15 cellular contexts compared by ENCODE assay signal in the genomic region with DNA sequence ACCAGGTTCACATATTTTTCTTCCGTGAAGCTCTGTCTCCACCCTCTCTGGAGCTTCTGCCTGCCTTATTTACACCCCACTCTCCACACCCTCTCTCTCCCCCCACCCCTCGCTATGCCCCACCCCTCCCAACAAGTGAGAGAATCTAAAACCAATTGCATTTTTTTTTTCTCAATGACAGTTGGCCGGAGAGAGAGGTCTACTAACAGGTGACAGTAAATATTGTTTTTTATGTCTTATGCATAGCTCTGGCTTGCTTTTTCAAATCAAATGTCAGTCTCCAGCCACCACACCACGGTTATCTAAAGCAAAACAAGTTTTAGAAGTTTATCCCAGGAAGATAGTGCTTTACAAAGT. TPM values are rescaled to one million over a fixed set of nuclear protein-coding genes. Genes with fewer than 3 reads are reported as not detected.
DNase-seq lines count a peak whose midpoint lies in the region; ATAC-seq and TF ChIP-seq lines count a peak whose summit lies in the region.
"Had no signal": no experiment of that assay in that cellular context is flagged by ENCODE, and none has a peak within 500 bp of the region (broad histone marks: within the 10 kb centered on the region; RNA-seq: fewer than 3 reads in every experiment).

Gene KCNC2, minus strand, starts transcription at position 58 of the 357 bp plus-strand sequence.

- POLR2A ChIA-PET in SK-N-SH (lab: Yijun Ruan, JAX), result no interaction called here

- ATAC-seq in SK-N-SH treated with all-trans-retinoic acid at 6 μM for 48 hours, result no peak
- ATAC-seq in HG03442 (IDR thresholded peaks at IDR 0.05; ENCODE audit: unreplicated experiment), result no peak

- H3K4me3 ChIP-seq in SK-N-SH (ENCODE audit: low read depth in 2 of 2, low read length in 1 of 2) (peak within 1 kb of the TSS; percentile 32 to 44), ectodermal cell (ENCODE audit: insufficient read depth, low read depth, low read length) (peak within 1 kb of the TSS; percentile 24)
- H3K4me3 ChIP-seq: ovary had no signal

- no peak for TF ChIP-seq RAD21 in SK-N-SH (IDR thresholded peaks at IDR 0.05; ENCODE audit: low read length)

- H3K27ac Mint-ChIP-seq in mesothelial cell of epicardium, result no peak within 1 kb of the TSS
- no peak within 1 kb of the TSS for H3K27ac Mint-ChIP-seq in type B pancreatic cell
- no peak within 1 kb of the TSS for H3K27ac Mint-ChIP-seq in activated CD4-positive, alpha-beta T cell treated with anti-CD3 and anti-CD28 coated beads, Interleukin-2, amount 10 ng/mL, durations not matched to agents 24 days and 14 days
- H3K27ac Mint-ChIP-seq: CD4-positive, CD25-positive, alpha-beta regulatory T cell; HFFc6 had no signal

- 3% methylated on average over 4 of the region's 4 CpGs for WGBS in SK-N-SH (ENCODE audit: low lambda C conversion rate)
- WGBS in ectodermal cell, 2 experiments, result 50 to 60% methylated on average over 3 to 4 of the region's 4 CpGs

- H3K4me3 Mint-ChIP-seq in mesothelial cell of epicardium (peak within 1 kb of the TSS; percentile 54), type B pancreatic cell (peak within 1 kb of the TSS; percentile 81)
- no peak within 1 kb of the TSS for H3K4me3 Mint-ChIP-seq in activated CD4-positive, alpha-beta T cell treated with anti-CD3 and anti-CD28 coated beads, Interleukin-2, amount 10 ng/mL, durations not matched to agents 24 days and 14 days
- H3K4me3 Mint-ChIP-seq: CD4-positive, CD25-positive, alpha-beta regulatory T cell; HFFc6 had no signal

- no peak within 1 kb of the TSS for H3K27ac ChIP-seq in SK-N-SH (ENCODE audit: low read depth in 2 of 2, low read length in 1 of 2)
- H3K27ac ChIP-seq in ectodermal cell (ENCODE audit: insufficient read depth, low read depth, low read length, poor library complexity, severe bottlenecking), result no peak within 1 kb of the TSS
- H3K27ac ChIP-seq: KMS-11, ovary had no signal

- no peaks in the 10 kb centered on the region for H3K36me3 ChIP-seq in SK-N-SH (replicated peaks in 1 of 2; ENCODE audit: control insufficient read depth in 1 of 2, insufficient read depth in 2 of 2, low read length in 1 of 2)
- H3K36me3 ChIP-seq in ectodermal cell (ENCODE audit: control insufficient read depth, insufficient read depth, low read length), result no peaks in the 10 kb centered on the region
- H3K36me3 ChIP-seq: ovary had no signal

- no peaks in the 10 kb centered on the region for H3K9me3 ChIP-seq in SK-N-SH
- no peaks in the 10 kb centered on the region for H3K9me3 ChIP-seq in ectodermal cell (ENCODE audit: control insufficient read depth, low read length)
- H3K9me3 ChIP-seq: ovary had no signal

- CTCF ChIA-PET in SK-N-SH (lab: Yijun Ruan, JAX), result interaction anchor here (0.7 kb wide), 1 partner anchor 10 kb away, joined by 3 read pairs; no protein-coding TSS in a partner anchor

- H3K9ac ChIP-seq in SK-N-SH, result no peak within 1 kb of the TSS
- H3K9ac ChIP-seq: KMS-11 had no signal

- H3K36me3 Mint-ChIP-seq in mesothelial cell of epicardium (peaks cover 1% of the 10 kb centered on the region), type B pancreatic cell (no peaks in the 10 kb centered on the region)
- no peaks in the 10 kb centered on the region for H3K36me3 Mint-ChIP-seq in activated CD4-positive, alpha-beta T cell treated with anti-CD3 and anti-CD28 coated beads, Interleukin-2, amount 10 ng/mL, durations not matched to agents 24 days and 14 days (ENCODE audit: low read depth)
- H3K36me3 Mint-ChIP-seq: CD4-positive, CD25-positive, alpha-beta regulatory T cell had no signal

- intact Hi-C loops in activated CD4-positive, alpha-beta T cell treated with anti-CD3 and anti-CD28 coated beads, Interleukin-2, amount 10 ng/mL, durations not matched to agents 24 days and 14 days (cut with micrococcal nuclease), result loop anchor here (10.0 kb wide), 1 partner anchor 125 kb away; the partner anchor contains the start of genes CAPS2 and GLIPR1L1

- H3K27me3 Mint-ChIP-seq in mesothelial cell of epicardium (ENCODE audit: low read depth) (peaks cover 73% of the 10 kb centered on the region), type B pancreatic cell (peaks cover 74% of the 10 kb centered on the region)
- H3K27me3 Mint-ChIP-seq in activated CD4-positive, alpha-beta T cell treated with anti-CD3 and anti-CD28 coated beads, Interleukin-2, amount 10 ng/mL, durations not matched to agents 24 days and 14 days, result peaks cover 34% of the 10 kb centered on the region

- 0 out of 2 replicates have a peak within 1 kb of the TSS, but pooled peaks have one; percentile 16 for H2AFZ ChIP-seq in SK-N-SH (ENCODE audit: low read depth)

- H4K20me1 ChIP-seq in SK-N-SH (ENCODE audit: insufficient read depth), result no peaks in the 10 kb centered on the region

- H3K27me3 ChIP-seq in SK-N-SH (ENCODE audit: insufficient read depth) (peaks cover 28% of the 10 kb centered on the region; the same call in 1 of the 2 replicates), ectodermal cell (ENCODE audit: control insufficient read depth, insufficient read depth, low read length, poor library complexity, severe bottlenecking) (peaks cover 49% of the 10 kb centered on the region)
- H3K27me3 ChIP-seq: ovary had no signal

- no peaks in the 10 kb centered on the region for H3K79me2 ChIP-seq in SK-N-SH (ENCODE audit: insufficient read depth)

- DNase-seq in SK-N-SH (no peak), mesothelial cell of epicardium (ENCODE audit: low spot score in 2 of 2, unreplicated experiment in 2 of 2) (no peak), type B pancreatic cell (ENCODE audit: extremely low spot score, unreplicated experiment) (no peak)
- DNase-seq in activated naive CD4-positive, alpha-beta T cell treated with Interleukin-2 at 50 U/mL for 16 hours, result no peak
- DNase-seq in activated CD4-positive, alpha-beta T cell treated with anti-CD3 and anti-CD28 coated beads, Interleukin-2, amount 10 ng/mL, durations not matched to agents 24 days and 14 days, result no peak
- DNase-seq: activated CD8-positive, alpha-beta memory T cell treated with anti-CD3 and anti-CD28 coated beads for 24 hours; CD4-positive, CD25-positive, alpha-beta regulatory T cell; HFFc6 had no signal

- no peaks in the 10 kb centered on the region for H3K9me2 ChIP-seq in SK-N-SH

- H3K4me1 Mint-ChIP-seq in mesothelial cell of epicardium (peaks cover 6% of the 10 kb centered on the region), type B pancreatic cell (ENCODE audit: unreplicated experiment) (no peaks in the 10 kb centered on the region)
- H3K4me1 Mint-ChIP-seq in activated CD4-positive, alpha-beta T cell treated with anti-CD3 and anti-CD28 coated beads, Interleukin-2, amount 10 ng/mL, durations not matched to agents 24 days and 14 days, result no peaks in the 10 kb centered on the region

- H3F3A ChIP-seq in SK-N-SH (replicated peaks; ENCODE audit: insufficient read depth), result no peaks in the 10 kb centered on the region

- TF ChIP-seq CTCF in SK-N-SH (IDR thresholded peaks at IDR 0.05), result no peak
- no peak for TF ChIP-seq CTCF in mesothelial cell of epicardium (IDR thresholded peaks at IDR 0.05; ENCODE audit: unreplicated experiment)
- TF ChIP-seq CTCF in type B pancreatic cell (conservative IDR thresholded peaks at IDR 0.05), result no peak

- no peak for TF ChIP-seq EP300 in SK-N-SH (IDR thresholded peaks at IDR 0.05; ENCODE audit: borderline replicate concordance in 1 of 2, low read depth in 1 of 2, low read length in 1 of 2)

- H3K9me3 Mint-ChIP-seq in mesothelial cell of epicardium (no peaks in the 10 kb centered on the region), type B pancreatic cell (no peaks in the 10 kb centered on the region)
- peaks cover 4% of the 10 kb centered on the region for H3K9me3 Mint-ChIP-seq in activated CD4-positive, alpha-beta T cell treated with anti-CD3 and anti-CD28 coated beads, Interleukin-2, amount 10 ng/mL, durations not matched to agents 24 days and 14 days

- peak within 1 kb of the TSS; percentile 74 for H3K4me2 ChIP-seq in SK-N-SH
- H3K4me2 ChIP-seq: KMS-11 had no signal

- H3K4me1 ChIP-seq in SK-N-SH (ENCODE audit: control insufficient read depth in 1 of 2, insufficient read depth in 2 of 2, low read depth in 1 of 2, low read length in 1 of 2) (no peaks in the 10 kb centered on the region; a peak in 1 of 4 replicates), ectodermal cell (ENCODE audit: control insufficient read depth, insufficient read depth, low read length) (peaks cover 11% of the 10 kb centered on the region)

TF ChIP-seq in SK-N-SH, 30 proteins besides CTCF, POLR2A, EP300 and RAD21:
- no peak for TF ChIP-seq TAF1 (IDR thresholded peaks at IDR 0.05; ENCODE audit: borderline replicate concordance, low read depth, low read length)
- TF ChIP-seq, protein P1, sequence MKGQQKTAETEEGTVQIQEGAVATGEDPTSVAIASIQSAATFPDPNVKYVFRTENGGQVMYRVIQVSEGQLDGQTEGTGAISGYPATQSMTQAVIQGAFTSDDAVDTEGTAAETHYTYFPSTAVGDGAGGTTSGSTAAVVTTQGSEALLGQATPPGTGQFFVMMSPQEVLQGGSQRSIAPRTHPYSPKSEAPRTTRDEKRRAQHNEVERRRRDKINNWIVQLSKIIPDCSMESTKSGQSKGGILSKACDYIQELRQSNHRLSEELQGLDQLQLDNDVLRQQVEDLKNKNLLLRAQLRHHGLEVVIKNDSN (IDR thresholded peaks at IDR 0.05; ENCODE audit: borderline replicate concordance, low read depth), result no peak

TF ChIP-seq in SK-N-SH treated with all-trans-retinoic acid at 6 μM for 48 hours, 23 proteins besides CTCF, POLR2A, EP300 and RAD21 (continues in another document):
- TF ChIP-seq ZNF70 (CRISPR knock-in tag; IDR thresholded peaks at IDR 0.05) (no peak), ESRRG (CRISPR knock-in tag; IDR thresholded peaks at IDR 0.05) (no peak), OSR1 (CRISPR knock-in tag; IDR thresholded peaks at IDR 0.05) (no peak), ZNF565 (CRISPR knock-in tag; conservative IDR thresholded peaks at IDR 0.05; ENCODE audit: low read depth) (no peak), BACH2 (CRISPR knock-in tag; IDR thresholded peaks at IDR 0.05; ENCODE audit: borderline replicate concordance) (no peak)

RNA-seq across cellular contexts. Expression of gene KCNC2, which starts in this region (rescaled TPM):
- not detected in 2 replicates for polyA plus RNA-seq in SK-N-SH (2012; rRNA removed)
- polyA plus RNA-seq in SK-N-SH (2012; cell fraction: cytosol; rRNA removed), result not detected in 2 replicates
- polyA plus RNA-seq in SK-N-SH (2012; cell fraction: nucleus; rRNA removed), result not detected in 2 replicates
- polyA plus RNA-seq in ectodermal cell (2013, experiment 1 of 4), result not detected
- polyA plus RNA-seq in ectodermal cell (2013, experiment 2 of 4), result not detected
- polyA plus RNA-seq in ectodermal cell (2013, experiment 3 of 4), result not detected
- polyA plus RNA-seq in ectodermal cell (2013, experiment 4 of 4), result not detected
- total RNA-seq in mesothelial cell of epicardium, result 0.97 to 1.6 TPM (median 1.4 TPM) in 3 replicates
- 1.3 and 2.5 TPM in 2 replicates for total RNA-seq in type B pancreatic cell (ENCODE audit: low replicate concordance)
- total RNA-seq in activated CD4-positive, alpha-beta T cell treated with anti-CD3 and anti-CD28 coated beads, Interleukin-2, amount 10 ng/mL, durations not matched to agents 24 days and 14 days, result not detected in 2 replicates
- total RNA-seq: CD4-positive, CD25-positive, alpha-beta regulatory T cell; dermis microvascular lymphatic vessel endothelial cell; HFFc6; mesenteric fat pad; ovary had no signal
- polyA plus RNA-seq: CD4-positive, CD25-positive, alpha-beta regulatory T cell; ovary had no signal
